19 cellular contexts compared by ENCODE assay signal in genomic region chr3:82707035-82707434, GRCh38.
DNase-seq lines count a peak whose midpoint lies in the region; ATAC-seq and TF ChIP-seq lines count a peak whose summit lies in the region.
"Had no signal": no experiment of that assay in that cellular context is flagged by ENCODE, and none has a peak within 500 bp of the region (broad histone marks: within the 10 kb centered on the region; RNA-seq: fewer than 3 reads in every experiment).

No MANE protein-coding gene starts in this region.

- no peaks in the 10 kb centered on the region for H3K4me1 ChIP-seq in prostate gland (replicated peaks)
- H3K4me1 ChIP-seq: esophagus squamous epithelium, SJCRH30 had no signal

- H3K4me1 Mint-ChIP-seq in nephron progenitor cell = no peaks in the 10 kb centered on the region
- H3K4me1 Mint-ChIP-seq in activated naive CD4-positive, alpha-beta T cell treated with anti-CD3 and anti-CD28 coated beads, Interleukin-2, amount 10 ng/mL, durations not matched to agents 7 days and 5 days = no peaks in the 10 kb centered on the region
- H3K4me1 Mint-ChIP-seq: immature natural killer cell, naive B cell had no signal

- intact Hi-C loops in prostate gland (cut with DNase I) = no loop called here

- no peak overlapping the region for H3K27ac Mint-ChIP-seq in nephron progenitor cell
- no peak overlapping the region for H3K27ac Mint-ChIP-seq in activated naive CD4-positive, alpha-beta T cell treated with anti-CD3 and anti-CD28 coated beads, Interleukin-2, amount 10 ng/mL, durations not matched to agents 7 days and 5 days
- H3K27ac Mint-ChIP-seq: immature natural killer cell; naive B cell; T-helper 2 cell treated with Interferon-gamma antibody and Interleukin-4, amounts not matched to agents 5 μg/mL and 100 μg/mL, for 36 hours had no signal

- WGBS in prostate gland = 66% methylated on average over 4 of the region's 4 CpGs

- peaks cover 10% of the 10 kb centered on the region for H3K27me3 Mint-ChIP-seq in nephron progenitor cell (ENCODE audit: low read depth, poor library complexity)
- H3K27me3 Mint-ChIP-seq in activated naive CD4-positive, alpha-beta T cell treated with anti-CD3 and anti-CD28 coated beads, Interleukin-2, amount 10 ng/mL, durations not matched to agents 7 days and 5 days = no peaks in the 10 kb centered on the region
- H3K27me3 Mint-ChIP-seq: naive B cell had no signal

- no peak overlapping the region for H3K4me3 Mint-ChIP-seq in nephron progenitor cell
- H3K4me3 Mint-ChIP-seq in activated naive CD4-positive, alpha-beta T cell treated with anti-CD3 and anti-CD28 coated beads, Interleukin-2, amount 10 ng/mL, durations not matched to agents 7 days and 5 days = no peak overlapping the region
- H3K4me3 Mint-ChIP-seq: immature natural killer cell; naive B cell; T-helper 2 cell treated with Interferon-gamma antibody and Interleukin-4, amounts not matched to agents 5 μg/mL and 100 μg/mL, for 36 hours had no signal

- H3K4me3 ChIP-seq in LNCaP clone FGC (ENCODE audit: low read depth, low read length) = no peak overlapping the region
- no peak overlapping the region for H3K4me3 ChIP-seq in choroid plexus epithelial cell (ENCODE audit: low read depth, low read length)
- no peak overlapping the region for H3K4me3 ChIP-seq in prostate gland
- H3K4me3 ChIP-seq: cardiac muscle cell, esophagus squamous epithelium, SJCRH30 had no signal

- TF ChIP-seq CTCF in LNCaP clone FGC (IDR thresholded peaks at IDR 0.05; ENCODE audit: control insufficient read depth, extremely low read depth, insufficient read depth) = peak; percentile 39
- peak; percentile 33 for TF ChIP-seq CTCF in choroid plexus epithelial cell (conservative IDR thresholded peaks at IDR 0.05; ENCODE audit: low read depth, low read length)
- TF ChIP-seq CTCF in nephron progenitor cell (IDR thresholded peaks at IDR 0.05) = no peak
- TF ChIP-seq CTCF in prostate gland (IDR thresholded peaks at IDR 0.05) = no peak

- no peak overlapping the region for H3K27ac ChIP-seq in prostate gland
- H3K27ac ChIP-seq: cardiac muscle cell, esophagus squamous epithelium, SJCRH30 had no signal

- H3K36me3 ChIP-seq in prostate gland = no peaks in the 10 kb centered on the region
- H3K36me3 ChIP-seq: cardiac muscle cell, esophagus squamous epithelium, SJCRH30 had no signal

- CTCF ChIA-PET in activated naive CD4-positive, alpha-beta T cell treated with anti-CD3 and anti-CD28 coated beads, Interleukin-2, amount 10 ng/mL, durations not matched to agents 7 days and 5 days (lab: Charles Lee) = no interaction called here

- TF ChIP-seq POLR2A in prostate gland (IDR thresholded peaks at IDR 0.05) = no peak

- H3K27me3 ChIP-seq in prostate gland (replicated peaks; ENCODE audit: insufficient read depth) = no peaks in the 10 kb centered on the region
- H3K27me3 ChIP-seq: cardiac muscle cell, esophagus squamous epithelium, SJCRH30 had no signal

- H3K9me3 ChIP-seq in prostate gland = no peaks in the 10 kb centered on the region
- H3K9me3 ChIP-seq: esophagus squamous epithelium, SJCRH30 had no signal

- H3K36me3 Mint-ChIP-seq in nephron progenitor cell (ENCODE audit: low read depth) = no peaks in the 10 kb centered on the region
- H3K36me3 Mint-ChIP-seq in activated naive CD4-positive, alpha-beta T cell treated with anti-CD3 and anti-CD28 coated beads, Interleukin-2, amount 10 ng/mL, durations not matched to agents 7 days and 5 days = no peaks in the 10 kb centered on the region
- H3K36me3 Mint-ChIP-seq: naive B cell had no signal

- H3K9me3 Mint-ChIP-seq in nephron progenitor cell = no peaks in the 10 kb centered on the region
- peaks cover 21% of the 10 kb centered on the region for H3K9me3 Mint-ChIP-seq in activated naive CD4-positive, alpha-beta T cell treated with anti-CD3 and anti-CD28 coated beads, Interleukin-2, amount 10 ng/mL, durations not matched to agents 7 days and 5 days

- DNase-seq in ELR (ENCODE audit: low read depth) (peak; percentile 1), LNCaP clone FGC (ENCODE audit: low read depth) (no peak), choroid plexus epithelial cell (ENCODE audit: low read depth) (no peak), nephron progenitor cell (peak; percentile 6), NCI-H1436 (lab: John Stamatoyannopoulos, UW) (no peak), prostate gland (ENCODE audit: low spot score) (no peak)
- no peak for DNase-seq in activated naive CD4-positive, alpha-beta T cell treated with anti-CD3 and anti-CD28 coated beads, Interleukin-2, amount 10 ng/mL, durations not matched to agents 7 days and 5 days
- DNase-seq: activated effector memory CD4-positive, alpha-beta T cell treated with Interleukin-2 at 50 U/mL for 16 hours; esophagus squamous epithelium; immature natural killer cell; Karpas-422; naive B cell; NCI-H1694 treated with DMSO at 0.1 percent for 48 hours; stimulated activated CD8-positive, alpha-beta memory T cell treated with anti-CD3 and anti-CD28 coated beads, Interleukin-4, amount 100 ng/mL, for 48 hours; substantia nigra had no signal

- ATAC-seq in GM18873 (IDR thresholded peaks at IDR 0.05; ENCODE audit: low FRiP score, unreplicated experiment) = no peak

Comparison
In these comparisons a context has a peak if more than half of its experiments do, and no peak if none do; other contexts are left out.
1. DNase-seq: peak in ELR (single experiment) and nephron progenitor cell (single experiment); none in LNCaP clone FGC (single experiment), choroid plexus epithelial cell (single experiment), NCI-H1436 (single experiment), prostate gland (single experiment) and activated naive CD4-positive, alpha-beta T cell treated with anti-CD3 and anti-CD28 coated beads, Interleukin-2, amount 10 ng/mL, durations not matched to agents 7 days and 5 days (single experiment).
2. CTCF ChIP-seq: peak in LNCaP clone FGC (single experiment) and choroid plexus epithelial cell (single experiment); none in nephron progenitor cell (single experiment) and prostate gland (0 of 4).